Comparison of ENCODE assay signal across 10 cellular contexts in genomic region chr10:43689007-43689491, GRCh38. TPM values are rescaled to one million over a fixed set of nuclear protein-coding genes. Genes with fewer than 3 reads are reported as not detected.
DNase-seq lines count a peak whose midpoint lies in the region; ATAC-seq and TF ChIP-seq lines count a peak whose summit lies in the region.
"Had no signal": no experiment of that assay in that cellular context is flagged by ENCODE, and none has a peak within 500 bp of the region (broad histone marks: within the 10 kb centered on the region; RNA-seq: fewer than 3 reads in every experiment).

No MANE protein-coding gene starts in this region.

- no peaks in the 10 kb centered on the region for H3K36me3 Mint-ChIP-seq in natural killer cell treated with Interleukin-12 subunit alpha and Interleukin-12 subunit beta and Interleukin-15 and Interleukin-18, amount 100 ng/mL, for 72 hours

- peak overlapping the region in 1 of 2 donors; percentile 68 for H3K27ac Mint-ChIP-seq in natural killer cell treated with Interleukin-12 subunit alpha and Interleukin-12 subunit beta and Interleukin-15 and Interleukin-18, amount 100 ng/mL, for 72 hours

- ATAC-seq in heart right ventricle = no peak
- ATAC-seq in Right ventricle myocardium inferior = no peak
- ATAC-seq in natural killer cell treated with Interleukin-12 subunit alpha and Interleukin-12 subunit beta and Interleukin-15 and Interleukin-18, amount 100 ng/mL, for 72 hours = no peak
- no peak for ATAC-seq in upper lobe of right lung
- ATAC-seq in activated CD4-positive, CD25-positive, alpha-beta regulatory T cell treated with anti-CD3 and anti-CD28 coated beads, Interleukin-2, amount 50 U/mL, for 24 hours = no peak
- no peak for ATAC-seq in HG03342 (IDR thresholded peaks at IDR 0.05; ENCODE audit: unreplicated experiment)

- H3K9me3 Mint-ChIP-seq in natural killer cell treated with Interleukin-12 subunit alpha and Interleukin-12 subunit beta and Interleukin-15 and Interleukin-18, amount 100 ng/mL, for 72 hours = no peaks in the 10 kb centered on the region

- H3K27me3 ChIP-seq in heart right ventricle (peaks cover 0 to 4% (median 0%) of the 10 kb centered on the region in 7 donors), upper lobe of right lung (no peaks in the 10 kb centered on the region)
- H3K27me3 ChIP-seq in effector memory CD4-positive, alpha-beta T cell (replicated peaks; ENCODE audit: control insufficient read depth, insufficient read depth, low read length, poor library complexity, severe bottlenecking) = no peaks in the 10 kb centered on the region

- H3K4me1 Mint-ChIP-seq in natural killer cell treated with Interleukin-12 subunit alpha and Interleukin-12 subunit beta and Interleukin-15 and Interleukin-18, amount 100 ng/mL, for 72 hours (ENCODE audit: low read depth in 2 of 2) = peaks cover 12 to 18% of the 10 kb centered on the region in 2 donors

- no peaks in the 10 kb centered on the region for H3K36me3 ChIP-seq in heart right ventricle
- H3K36me3 ChIP-seq in effector memory CD4-positive, alpha-beta T cell (ENCODE audit: control insufficient read depth, insufficient read depth, low read length) = no peaks in the 10 kb centered on the region
- no peaks in the 10 kb centered on the region for H3K36me3 ChIP-seq in upper lobe of right lung

- DNase-seq in heart right ventricle (no peak), Right ventricle myocardium inferior (ENCODE audit: missing footprints) (no peak), upper lobe of right lung (peak; percentile 54), NCI-H82 treated with DMSO at 0.1 percent for 48 hours (lab: John Stamatoyannopoulos, UW; ENCODE audit: unreplicated experiment) (no peak)
- DNase-seq in effector memory CD4-positive, alpha-beta T cell = no peak
- no peak for DNase-seq in natural killer cell treated with Interleukin-12 subunit alpha and Interleukin-12 subunit beta and Interleukin-15 and Interleukin-18, amount 100 ng/mL, for 72 hours (ENCODE audit: low spot score)
- DNase-seq: NCI-H2227 treated with DMSO at 0.1 percent for 48 hours, T1000 had no signal

- H3K4me1 ChIP-seq in heart right ventricle = peaks cover 3 to 64% (median 31%) of the 10 kb centered on the region in 9 donors
- H3K4me1 ChIP-seq in effector memory CD4-positive, alpha-beta T cell (ENCODE audit: control insufficient read depth, insufficient read depth, low read length, poor library complexity, severe bottlenecking) = peaks cover 8% of the 10 kb centered on the region
- peaks cover 6% of the 10 kb centered on the region for H3K4me1 ChIP-seq in upper lobe of right lung

- peak overlapping the region in 8 of 10 donors; percentile 57 to 77 (median 66) for H3K4me3 ChIP-seq in heart right ventricle
- peak overlapping the region; percentile 81 for H3K4me3 ChIP-seq in effector memory CD4-positive, alpha-beta T cell (ENCODE audit: insufficient read depth, low read depth, low read length, poor library complexity, severe bottlenecking)
- H3K4me3 ChIP-seq in upper lobe of right lung = peak overlapping the region; percentile 67

- peak overlapping the region; percentile 93 for H3K4me3 Mint-ChIP-seq in natural killer cell treated with Interleukin-12 subunit alpha and Interleukin-12 subunit beta and Interleukin-15 and Interleukin-18, amount 100 ng/mL, for 72 hours

- H3K27me3 Mint-ChIP-seq in natural killer cell treated with Interleukin-12 subunit alpha and Interleukin-12 subunit beta and Interleukin-15 and Interleukin-18, amount 100 ng/mL, for 72 hours = peaks cover 14 to 19% of the 10 kb centered on the region in 2 donors

- 77 to 83% methylated on average over 23 to 25 of the region's 25 CpGs for WGBS in heart right ventricle, 2 donors

- intact Hi-C loops in heart right ventricle (cut with DNase I) (loop anchor here in 5 of 10 donors (1.0 to 10.0 kb wide), 11 partner anchors 226 to 1173 kb away; partner anchors contain the start of gene CXCL12 (in 1 of the 5)), Right ventricle myocardium inferior (cut with DNase I) (loop anchor here (10.0 kb wide), 1 partner anchor 1286 kb away; the partner anchor contains the start of gene DEPP1), upper lobe of right lung (cut with DNase I) (no loop called here)

- peak overlapping the region in 9 of 10 donors; percentile 89 to 99 (median 93) for H3K27ac ChIP-seq in heart right ventricle
- H3K27ac ChIP-seq in effector memory CD4-positive, alpha-beta T cell (ENCODE audit: insufficient read depth, low read length, poor library complexity, severe bottlenecking) = no peak overlapping the region
- H3K27ac ChIP-seq in upper lobe of right lung = no peak overlapping the region

- H3K9me3 ChIP-seq in heart right ventricle (no peaks in the 10 kb centered on the region), upper lobe of right lung (no peaks in the 10 kb centered on the region)
- no peaks in the 10 kb centered on the region for H3K9me3 ChIP-seq in effector memory CD4-positive, alpha-beta T cell (ENCODE audit: control insufficient read depth, low read length)

- TF ChIP-seq CTCF in heart right ventricle (IDR thresholded peaks at IDR 0.05) (no peak), upper lobe of right lung (IDR thresholded peaks at IDR 0.05) (no peak)

RNA-seq across cellular contexts. Expression of gene ZNF32, which starts 40.4 kb away (rescaled TPM):
- total RNA-seq in heart right ventricle = 10 to 100 TPM; 34.4 to 52.3 (median 41.6) TPM
- polyA plus RNA-seq in heart right ventricle = 10 to 100 TPM; 44.9 to 73.8 TPM
- total RNA-seq in Right ventricle myocardium inferior = 52.7 TPM
- total RNA-seq in natural killer cell treated with Interleukin-12 subunit alpha and Interleukin-12 subunit beta and Interleukin-15 and Interleukin-18, amount 100 ng/mL, for 72 hours = 10 to 100 TPM in 1 of 2 donors, 1 to 10 TPM in 1; 4.9 to 12.4 TPM
- 32.3 TPM for total RNA-seq in upper lobe of right lung

Comparison
In these comparisons a context has a peak if more than half of its experiments do, and no peak if none do; other contexts are left out.
1. H3K27ac ChIP-seq: peak in heart right ventricle (9 of 10); none in effector memory CD4-positive, alpha-beta T cell (single experiment) and upper lobe of right lung (single experiment).
2. Peak in every context shown above with its lines, with median percentiles within 50 percentile points of each other: H3K4me3 ChIP-seq.